Comparison of ENCODE assay signal across 8 cellular contexts in the genomic region with DNA sequence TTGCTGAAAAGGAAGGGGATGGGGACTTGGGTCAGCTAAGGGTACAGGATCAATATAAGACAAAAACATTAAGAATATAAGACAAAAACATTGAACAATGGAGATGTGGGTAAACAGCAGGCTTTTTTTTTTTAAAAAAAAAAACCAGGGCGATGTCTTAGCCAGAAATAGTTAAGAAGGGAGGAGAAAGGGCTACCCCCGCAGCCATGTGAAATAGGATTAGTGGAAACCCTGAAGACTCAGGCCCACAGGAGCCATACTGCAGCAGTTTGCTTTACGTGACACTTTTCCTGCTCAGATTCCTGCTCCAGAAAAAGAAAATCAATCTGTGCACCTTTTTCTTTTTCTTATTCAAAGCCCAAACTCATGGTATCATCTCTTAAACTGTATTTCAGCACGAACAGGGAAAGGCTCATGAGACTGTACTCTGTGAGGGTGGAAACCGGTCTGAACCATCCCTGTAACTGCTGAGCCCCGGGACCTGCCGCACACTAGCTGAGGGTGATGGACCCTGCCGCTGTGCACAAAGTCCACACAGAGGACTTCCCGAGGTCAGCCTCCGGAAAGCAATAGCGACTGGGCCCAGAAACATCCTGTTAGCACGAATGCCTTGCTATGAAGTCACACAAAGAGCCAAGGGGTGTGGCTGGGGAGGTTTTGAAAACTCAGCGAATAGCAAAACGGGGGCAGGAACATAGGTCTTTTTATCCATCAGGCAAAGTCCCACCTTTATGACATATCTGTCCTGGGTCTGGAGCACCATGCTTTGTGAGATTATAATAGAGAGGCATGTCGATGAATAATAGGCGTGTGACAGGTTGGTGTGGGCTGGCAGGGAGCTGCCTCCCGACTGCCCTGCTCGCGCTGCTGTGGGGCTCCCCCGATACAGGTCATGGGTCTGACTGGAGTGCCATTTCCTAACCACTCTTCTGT. TPM values are rescaled to one million over a fixed set of nuclear protein-coding genes. Genes with fewer than 3 reads are reported as not detected.
DNase-seq lines count a peak whose midpoint lies in the region; ATAC-seq and TF ChIP-seq lines count a peak whose summit lies in the region.

No MANE protein-coding gene starts in this region.

- no peaks in the 10 kb centered on the region for H3K79me2 ChIP-seq in trophoblast cell (ENCODE audit: control insufficient read depth, insufficient read depth, low read length, poor library complexity)

- peak overlapping the region; percentile 61 for H4K8ac ChIP-seq in trophoblast cell (ENCODE audit: low read depth, low read length)

- no peak overlapping the region for H2AFZ ChIP-seq in trophoblast cell (ENCODE audit: insufficient read depth, low read length, poor library complexity)

- no peak overlapping the region for H2BK120ac ChIP-seq in trophoblast cell (ENCODE audit: insufficient read depth, low read length, poor library complexity)

- H3K4me1 Mint-ChIP-seq in activated T-cell treated with anti-CD3 and anti-CD28 coated beads, Interleukin-2, amount 50 U/mL, for 72 hours (ENCODE audit: low read depth), result peaks cover 99% of the 10 kb centered on the region

- no peak overlapping the region for H2BK12ac ChIP-seq in trophoblast cell (ENCODE audit: low read length)

- peak overlapping the region; percentile 47 for H3K27ac Mint-ChIP-seq in activated T-cell treated with anti-CD3 and anti-CD28 coated beads, Interleukin-2, amount 50 U/mL, for 72 hours

- no peak overlapping the region for H3K23ac ChIP-seq in trophoblast cell (ENCODE audit: low read length)

- H3K27me3 ChIP-seq in trophoblast cell (ENCODE audit: insufficient read depth, low read length), result no peaks in the 10 kb centered on the region

- peak overlapping the region; percentile 45 for H3K14ac ChIP-seq in trophoblast cell (ENCODE audit: low read length)

- peak; percentile 63 for DNase-seq in DMS79 treated with DMSO at 0.1 percent for 48 hours (lab: John Stamatoyannopoulos, UW)
- peak; percentile 88 for DNase-seq in NCI-H146 (lab: John Stamatoyannopoulos, UW)
- DNase-seq in activated T-cell treated with anti-CD3 and anti-CD28 coated beads, Interleukin-2, amount 50 U/mL, for 72 hours, result peak; percentile 61 to 74
- peak in 1 of 2 donors; percentile 31 for DNase-seq in foreskin fibroblast
- no peak for DNase-seq in trophoblast cell
- no peak for DNase-seq in NOMO-1 (lab: John Stamatoyannopoulos, UW; ENCODE audit: unreplicated experiment in 2 of 2)

- peak; percentile 29 to 48 for ATAC-seq in activated T-cell treated with anti-CD3 and anti-CD28 coated beads, Interleukin-2, amount 50 U/mL, for 72 hours (replicated peaks in 1 of 2)
- no peak for ATAC-seq in HG03025 (IDR thresholded peaks at IDR 0.05; ENCODE audit: low FRiP score, unreplicated experiment)
- no peak for ATAC-seq in HG03460 (IDR thresholded peaks at IDR 0.05; ENCODE audit: unreplicated experiment)

- no peak overlapping the region for H4K12ac ChIP-seq in trophoblast cell (ENCODE audit: low read depth, low read length)

- H3K4me1 ChIP-seq in trophoblast cell (ENCODE audit: control insufficient read depth in 1 of 2, insufficient read depth in 2 of 2, low read length in 2 of 2), result peaks cover 7 to 14% of the 10 kb centered on the region in 2 experiments

- H3K36me3 ChIP-seq in trophoblast cell (ENCODE audit: control insufficient read depth in 1 of 2, insufficient read depth in 2 of 2, low read length in 2 of 2), result no peaks in the 10 kb centered on the region

- H3K18ac ChIP-seq in trophoblast cell (ENCODE audit: low read length), result peak overlapping the region; percentile 47

- H3K27me3 Mint-ChIP-seq in activated T-cell treated with anti-CD3 and anti-CD28 coated beads, Interleukin-2, amount 50 U/mL, for 72 hours (ENCODE audit: low read depth), result no peaks in the 10 kb centered on the region

- peak overlapping the region; percentile 62 for H4K91ac ChIP-seq in trophoblast cell (ENCODE audit: low read depth, low read length)

- peak overlapping the region; percentile 87 to 93 for H3K4me3 Mint-ChIP-seq in activated T-cell treated with anti-CD3 and anti-CD28 coated beads, Interleukin-2, amount 50 U/mL, for 72 hours

- no peak for TF ChIP-seq CTCF in foreskin fibroblast (IDR thresholded peaks at IDR 0.05; ENCODE audit: low read depth, low read length)

- H3K27ac ChIP-seq in trophoblast cell (ENCODE audit: low read depth, low read length), result peak overlapping the region; percentile 28

- H2BK5ac ChIP-seq in trophoblast cell (ENCODE audit: low read depth, low read length, poor library complexity), result no peak overlapping the region

- H3K9me3 Mint-ChIP-seq in activated T-cell treated with anti-CD3 and anti-CD28 coated beads, Interleukin-2, amount 50 U/mL, for 72 hours, result no peaks in the 10 kb centered on the region

- H3K4me2 ChIP-seq in trophoblast cell (ENCODE audit: low read length), result peak overlapping the region; percentile 65

- H3K36me3 Mint-ChIP-seq in activated T-cell treated with anti-CD3 and anti-CD28 coated beads, Interleukin-2, amount 50 U/mL, for 72 hours (ENCODE audit: insufficient read depth in 2 of 2), result peaks cover 0 to 3% of the 10 kb centered on the region in 2 donors

- peaks cover 2% of the 10 kb centered on the region for H3K9me3 ChIP-seq in trophoblast cell (ENCODE audit: insufficient read depth, low read depth, low read length)

- peaks cover 5% of the 10 kb centered on the region for H3K79me1 ChIP-seq in trophoblast cell (ENCODE audit: low read length)

- no peak overlapping the region for H3K9ac ChIP-seq in trophoblast cell (ENCODE audit: low read length)

- WGBS in trophoblast cell (ENCODE audit: extremely low coverage, insufficient coverage, insufficient read length), result no CpG with 5 or more reads among the region's 20 CpGs

- no peak overlapping the region for H3K4ac ChIP-seq in trophoblast cell (ENCODE audit: low read depth, low read length)

- H3K4me3 ChIP-seq in foreskin fibroblast (ENCODE audit: low read depth in 1 of 2, low read length in 2 of 2) (peak overlapping the region; percentile 42 to 52), trophoblast cell (ENCODE audit: low read depth, low read length) (no peak overlapping the region)

- peak overlapping the region; percentile 55 for H2AK5ac ChIP-seq in trophoblast cell (ENCODE audit: low read length)

RNA-seq across cellular contexts. Expression of a gene that starts 33.2 kb away (rescaled TPM):
- total RNA-seq in activated T-cell treated with anti-CD3 and anti-CD28 coated beads, Interleukin-2, amount 50 U/mL, for 72 hours, result 10 to 100 TPM; 22.5 to 24.6 TPM
- polyA plus RNA-seq in trophoblast cell (2013), result 1.7 and 2.0 TPM in 2 replicates

Comparison
In these comparisons a context has a peak if more than half of its experiments do, and no peak if none do; other contexts are left out.
1. DNase-seq: peak in DMS79 treated with DMSO at 0.1 percent for 48 hours (single experiment), NCI-H146 (single experiment) and activated T-cell treated with anti-CD3 and anti-CD28 coated beads, Interleukin-2, amount 50 U/mL, for 72 hours (2 of 2); none in trophoblast cell (0 of 2) and NOMO-1 (0 of 2).
2. ATAC-seq: peak in activated T-cell treated with anti-CD3 and anti-CD28 coated beads, Interleukin-2, amount 50 U/mL, for 72 hours (2 of 2); none in HG03025 (single experiment) and HG03460 (single experiment).